ENCODE assay signal across 1 cellular context in the genomic region with DNA sequence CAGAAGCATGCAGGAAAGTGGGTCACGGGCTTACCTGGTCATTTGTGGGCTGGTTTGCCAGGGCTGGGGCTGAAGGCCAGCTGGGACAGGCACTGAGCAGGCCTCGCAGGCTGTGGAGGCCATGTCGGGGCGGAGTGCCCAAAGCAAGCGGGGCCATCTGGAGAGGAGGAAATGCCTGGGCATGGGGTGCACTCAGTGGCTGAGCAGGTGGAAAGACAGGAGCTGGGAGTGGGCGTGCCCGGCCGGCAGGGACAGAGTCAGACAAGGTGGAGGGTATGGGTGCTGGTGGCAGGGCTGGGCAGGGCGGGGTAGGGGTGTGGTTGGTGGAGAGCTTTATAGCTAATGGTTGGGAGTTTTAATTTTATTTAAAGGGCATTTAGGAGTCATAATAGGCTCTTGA.
TF ChIP-seq lines count a peak whose summit lies in the region.

No MANE protein-coding gene starts in this region.

TF ChIP-seq in H1, 55 proteins besides CTCF, POLR2A, EP300 and RAD21:
- TF ChIP-seq KDM5A (IDR thresholded peaks at IDR 0.05; ENCODE audit: low read length) (no peak), BACH1 (IDR thresholded peaks at IDR 0.05; ENCODE audit: low read length) (no peak), SP1 (IDR thresholded peaks at IDR 0.05; ENCODE audit: low read depth, low read length) (no peak), JUN (IDR thresholded peaks at IDR 0.05; ENCODE audit: low read depth, low read length) (no peak), CHD2 (IDR thresholded peaks at IDR 0.05; ENCODE audit: low read length) (no peak), CHD1 (IDR thresholded peaks at IDR 0.05; ENCODE audit: low read depth, low read length) (no peak), FOSL1 (IDR thresholded peaks at IDR 0.05; ENCODE audit: insufficient read depth, low read depth, low read length) (no peak), RBBP5 (IDR thresholded peaks at IDR 0.05; ENCODE audit: borderline replicate concordance, low read depth, low read length) (no peak), RNF2 (IDR thresholded peaks at IDR 0.05; ENCODE audit: borderline replicate concordance, low read depth, low read length, missing control alignments, poor library complexity, severe bottlenecking) (no peak), TAF1 (IDR thresholded peaks at IDR 0.05; ENCODE audit: low read depth, low read length) (no peak), YY1 (IDR thresholded peaks at IDR 0.05; ENCODE audit: low read depth, low read length) (no peak), GABPA (IDR thresholded peaks at IDR 0.05; ENCODE audit: borderline replicate concordance, insufficient read depth, low read length) (no peak), KDM4A (IDR thresholded peaks at IDR 0.05; ENCODE audit: low read depth, low read length, severe bottlenecking) (no peak)
